ENCODE assay signal across 10 cellular contexts in the genomic region with DNA sequence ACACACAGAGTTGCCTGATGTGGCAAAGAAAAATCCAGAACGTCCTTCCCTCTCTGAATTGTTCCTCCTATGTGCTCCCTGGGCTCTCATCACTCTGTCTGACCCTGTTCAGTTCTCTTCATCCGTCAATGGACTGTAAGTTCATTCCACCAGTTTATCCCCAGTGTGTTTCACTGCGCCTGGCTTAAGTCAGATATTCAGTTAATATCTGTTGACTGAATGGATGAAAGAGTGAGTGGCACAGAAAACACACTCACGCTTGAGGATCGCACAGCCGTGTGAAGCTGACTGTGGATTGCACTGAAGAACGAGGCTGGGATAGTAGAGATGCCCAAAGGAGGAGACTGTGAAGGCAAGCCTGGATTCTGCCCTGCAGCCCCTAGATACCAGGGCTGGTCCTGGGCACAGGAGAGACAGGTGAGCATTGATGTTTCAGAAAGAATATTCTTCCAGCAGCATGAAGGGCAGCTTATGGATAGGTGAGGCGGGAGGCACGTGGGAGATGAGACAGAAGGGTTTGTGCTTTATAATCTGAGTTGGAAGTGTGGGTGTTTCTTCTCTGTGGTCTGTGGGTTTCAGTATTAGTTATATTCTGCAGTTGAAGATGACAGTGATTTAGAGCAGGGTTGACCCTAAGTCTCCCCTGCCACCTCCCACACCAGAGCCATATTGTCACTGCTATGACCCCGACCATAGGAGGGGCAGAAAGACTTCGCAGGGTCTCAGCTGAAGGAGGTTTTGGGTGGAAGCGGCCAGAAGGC.
DNase-seq lines count a peak whose midpoint lies in the region; ATAC-seq and TF ChIP-seq lines count a peak whose summit lies in the region.
"Had no signal": no experiment of that assay in that cellular context is flagged by ENCODE, and none has a peak within 500 bp of the region (broad histone marks: within the 10 kb centered on the region; RNA-seq: fewer than 3 reads in every experiment).

No MANE protein-coding gene starts in this region.

- H3K4me1 ChIP-seq in testis: peaks cover 3% of the 10 kb centered on the region

- peaks cover 4% of the 10 kb centered on the region for H3K4me1 Mint-ChIP-seq in activated T-helper 17 cell treated with anti-CD3 and anti-CD28 coated beads, Interleukin-2, amount 50 U/mL, for 72 hours

- TF ChIP-seq POLR2A in GM18505 (IDR thresholded peaks at IDR 0.05; ENCODE audit: borderline replicate concordance, extremely low read depth, insufficient read depth, insufficient read length) (no peak), testis (IDR thresholded peaks at IDR 0.05) (no peak)

- ATAC-seq in GM18505 (IDR thresholded peaks at IDR 0.05; ENCODE audit: unreplicated experiment) (peak; percentile 97), GM19455 (IDR thresholded peaks at IDR 0.05; ENCODE audit: unreplicated experiment) (peak; percentile 99), HG02973 (IDR thresholded peaks at IDR 0.05; ENCODE audit: unreplicated experiment) (peak; percentile 99)
- ATAC-seq in activated T-helper 17 cell treated with anti-CD3 and anti-CD28 coated beads, Interleukin-2, amount 50 U/mL, for 72 hours (replicated peaks): peak; percentile 89

- in situ Hi-C loops in brain microvascular endothelial cell (cut with HindIII; ENCODE audit: low pct_ligation_motif_present, low sequenced_read_pairs): no loop called here

- 61 to 66% methylated on average over 12 of the region's 12 CpGs for WGBS in testis, 2 donors

- no peaks in the 10 kb centered on the region for H3K36me3 ChIP-seq in brain microvascular endothelial cell (replicated peaks)
- H3K36me3 ChIP-seq in testis (ENCODE audit: low read depth, missing control alignments): no peaks in the 10 kb centered on the region

- no peak overlapping the region for H3K4me3 Mint-ChIP-seq in activated T-helper 17 cell treated with anti-CD3 and anti-CD28 coated beads, Interleukin-2, amount 50 U/mL, for 72 hours
- H3K4me3 Mint-ChIP-seq: activated T-helper 1 cell treated with anti-CD3 and anti-CD28 coated beads, Interleukin-12 subunit alpha, Interleukin-12 subunit beta, Interleukin-2, Interleukin-4 antibody, amounts not matched to agents 30 ng/mL and 10 ng/mL and 1 ng/mL, durations not matched to agents 14 hours and 24 hours and 36 hours had no signal

- H3K9me3 ChIP-seq in testis: no peaks in the 10 kb centered on the region

- TF ChIP-seq CTCF in brain microvascular endothelial cell (IDR thresholded peaks at IDR 0.05; ENCODE audit: low read depth, low read length, missing control alignments): no peak
- TF ChIP-seq CTCF in testis (IDR thresholded peaks at IDR 0.05): no peak

- peaks cover 9% of the 10 kb centered on the region for H3K27me3 Mint-ChIP-seq in activated T-helper 17 cell treated with anti-CD3 and anti-CD28 coated beads, Interleukin-2, amount 50 U/mL, for 72 hours

- DNase-seq in NOMO-1 treated with dmso at 0.1 percent for 144 hours (lab: John Stamatoyannopoulos, UW; ENCODE audit: unreplicated experiment): no peak
- no peak for DNase-seq in brain microvascular endothelial cell
- DNase-seq in testis: no peak
- no peak for DNase-seq in SKM-1 treated with dmso at 0.1 percent for 144 hours (lab: John Stamatoyannopoulos, UW; ENCODE audit: unreplicated experiment)
- DNase-seq: KBM-7 had no signal

- no peak overlapping the region for H3K27ac Mint-ChIP-seq in activated T-helper 17 cell treated with anti-CD3 and anti-CD28 coated beads, Interleukin-2, amount 50 U/mL, for 72 hours
- H3K27ac Mint-ChIP-seq: activated T-helper 1 cell treated with anti-CD3 and anti-CD28 coated beads, Interleukin-12 subunit alpha, Interleukin-12 subunit beta, Interleukin-2, Interleukin-4 antibody, amounts not matched to agents 30 ng/mL and 10 ng/mL and 1 ng/mL, durations not matched to agents 14 hours and 24 hours and 36 hours had no signal

- intact Hi-C loops in testis (cut with DNase I; ENCODE audit: low total_unique reads): no loop called here

- no peaks in the 10 kb centered on the region for H3K9me3 Mint-ChIP-seq in activated T-helper 17 cell treated with anti-CD3 and anti-CD28 coated beads, Interleukin-2, amount 50 U/mL, for 72 hours
- H3K9me3 Mint-ChIP-seq: activated T-helper 1 cell treated with anti-CD3 and anti-CD28 coated beads, Interleukin-12 subunit alpha, Interleukin-12 subunit beta, Interleukin-2, Interleukin-4 antibody, amounts not matched to agents 30 ng/mL and 10 ng/mL and 1 ng/mL, durations not matched to agents 14 hours and 24 hours and 36 hours had no signal

- H3K36me3 Mint-ChIP-seq in activated T-helper 17 cell treated with anti-CD3 and anti-CD28 coated beads, Interleukin-2, amount 50 U/mL, for 72 hours (ENCODE audit: low read depth): no peaks in the 10 kb centered on the region

- no peak overlapping the region for H3K4me3 ChIP-seq in brain microvascular endothelial cell (ENCODE audit: low read depth, low read length)
- H3K4me3 ChIP-seq in testis: no peak overlapping the region

- H3K27ac ChIP-seq in brain microvascular endothelial cell (no peak overlapping the region), testis (no peak overlapping the region)

- H3K27me3 ChIP-seq in brain microvascular endothelial cell (replicated peaks): no peaks in the 10 kb centered on the region
- H3K27me3 ChIP-seq in testis: no peaks in the 10 kb centered on the region
